9 cellular contexts compared by ENCODE assay signal in genomic region chr11:102577182-102577581, GRCh38. TPM values are rescaled to one million over a fixed set of nuclear protein-coding genes. Genes with fewer than 3 reads are reported as not detected.
DNase-seq lines count a peak whose midpoint lies in the region; ATAC-seq and TF ChIP-seq lines count a peak whose summit lies in the region.
"Had no signal": no experiment of that assay in that cellular context is flagged by ENCODE, and none has a peak within 500 bp of the region (broad histone marks: within the 10 kb centered on the region; RNA-seq: fewer than 3 reads in every experiment).

No MANE protein-coding gene starts in this region.

- H3K4me1 ChIP-seq in OCI-LY7 (ENCODE audit: insufficient read depth, low read length, poor library complexity, severe bottlenecking): peaks cover 15% of the 10 kb centered on the region
- no peaks in the 10 kb centered on the region for H3K4me1 ChIP-seq in stomach

- H3K9me3 ChIP-seq in OCI-LY7 (ENCODE audit: low read length): peaks cover 10% of the 10 kb centered on the region; the same call in 1 of the 2 replicates
- no peaks in the 10 kb centered on the region for H3K9me3 ChIP-seq in stomach

- H3K4me1 Mint-ChIP-seq in naive B cell: peaks cover 14 to 23% (median 20%) of the 10 kb centered on the region in 3 donors

- peak overlapping the region; percentile 44 for H2AFZ ChIP-seq in OCI-LY7 (ENCODE audit: low read length)

- H3K4me3 ChIP-seq in OCI-LY7 (ENCODE audit: low read depth, low read length, poor library complexity, severe bottlenecking) (no peak overlapping the region), stomach (no peak overlapping the region)

- peaks cover 0 to 1% (median 0%) of the 10 kb centered on the region in 7 donors for H3K9me3 Mint-ChIP-seq in naive B cell

- H3K9me2 ChIP-seq in OCI-LY7 (ENCODE audit: insufficient read depth, low read length): no peaks in the 10 kb centered on the region

- TF ChIP-seq CTCF in OCI-LY7 (conservative IDR thresholded peaks at IDR 0.05; ENCODE audit: low read length) (no peak), stomach (IDR thresholded peaks at IDR 0.05) (no peak)

- H3K27ac ChIP-seq in OCI-LY7 (ENCODE audit: low read depth, low read length, poor library complexity, severe bottlenecking) (no peak overlapping the region), stomach (no peak overlapping the region)

- TF ChIP-seq POLR2A in GM18505 (IDR thresholded peaks at IDR 0.05; ENCODE audit: borderline replicate concordance, extremely low read depth, insufficient read depth, insufficient read length): no peak
- no peak for TF ChIP-seq POLR2A in stomach (IDR thresholded peaks at IDR 0.05)

- no TSS peak for BruUV-seq in OCI-LY7 (replicated peaks; lab: Mats Ljungman, UMichigan)

- H3K27me3 Mint-ChIP-seq in naive B cell: no peaks in the 10 kb centered on the region

- POLR2A ChIA-PET in OCI-LY7 (lab: Charles Lee): interaction anchor here (1.1 kb wide), 1 partner anchor 13 kb away, joined by 3 read pairs; no protein-coding TSS in a partner anchor

- peak overlapping the region in 4 of 8 donors; percentile 6 to 55 (median 16) for H3K4me3 Mint-ChIP-seq in naive B cell

- no peak for DNase-seq in OCI-LY7 (ENCODE audit: low spot score)
- DNase-seq in naive B cell: no peak
- DNase-seq in stomach: no peak
- no peak for DNase-seq in ecto neural progenitor cell (ENCODE audit: low spot score)
- DNase-seq: NK-92 treated with Interleukin-12 subunit alpha and Interleukin-12 subunit beta, amount 100 ng/mL, for 24 hours had no signal

- intact Hi-C loops in OCI-LY7 (cut with micrococcal nuclease; ENCODE audit: unreplicated experiment): no loop called here
- intact Hi-C loops in stomach (cut with DNase I; ENCODE audit: low total_unique reads): no loop called here

- no peaks in the 10 kb centered on the region for H3K36me3 ChIP-seq in OCI-LY7 (ENCODE audit: insufficient read depth, low read length)
- H3K36me3 ChIP-seq in stomach: no peaks in the 10 kb centered on the region

- H3K27ac Mint-ChIP-seq in naive B cell: peak overlapping the region in 2 of 6 donors; percentile 21 to 47

- TF ChIP-seq EP300 in stomach (IDR thresholded peaks at IDR 0.05): no peak

- no peaks in the 10 kb centered on the region for H3K79me2 ChIP-seq in OCI-LY7 (ENCODE audit: insufficient read depth, low read depth, low read length)

- no peaks in the 10 kb centered on the region for H4K20me1 ChIP-seq in OCI-LY7 (ENCODE audit: insufficient read depth, low read length)

- H3K27me3 ChIP-seq in stomach: no peaks in the 10 kb centered on the region

- H3K36me3 Mint-ChIP-seq in naive B cell: no peaks in the 10 kb centered on the region

- CTCF ChIA-PET in OCI-LY7 (lab: Charles Lee; ENCODE audit: unreplicated experiment): no interaction called here

- no peak overlapping the region for H3K4me2 ChIP-seq in OCI-LY7 (ENCODE audit: low read length)

- ATAC-seq in GM18505 (IDR thresholded peaks at IDR 0.05; ENCODE audit: unreplicated experiment): peak; percentile 70
- ATAC-seq in HG02642 (IDR thresholded peaks at IDR 0.05; ENCODE audit: poor library complexity, unreplicated experiment): peak; percentile 52
- peak; percentile 64 to 78 for ATAC-seq in naive B cell (ENCODE audit: low read depth in 2 of 2)
- no peak for ATAC-seq in HG02973 (IDR thresholded peaks at IDR 0.05; ENCODE audit: unreplicated experiment)

RNA-seq across cellular contexts. Expression of gene MMP7, which starts 46.6 kb away (rescaled TPM):
- not detected in 2 replicates for total RNA-seq in OCI-LY7 (2014; rRNA removed; shearing (Covaris generic))
- total RNA-seq in OCI-LY7 (2022) (not detected in 2 replicates), stomach (1 to 10 TPM in 2 of 5 donors, under 1 TPM in 1, not detected in 2; 0.37 to 2.0 (median 1.3) TPM)
- polyA plus RNA-seq in naive B cell (ENCODE audit: low read depth in 6 of 6) (under 1 TPM in 2 of 6 donors, not detected in 4; 0.32 to 0.36 TPM), stomach (10 to 100 TPM in 1 of 3 donors, 1 to 10 TPM in 1, not detected in 1; 2.1 to 45.1 TPM)
- total RNA-seq: endothelial cell of umbilical vein had no signal

RNA-seq across cellular contexts. Expression of gene MMP20, which starts 48.0 kb away (rescaled TPM):
- total RNA-seq in OCI-LY7 (2014; rRNA removed; shearing (Covaris generic)): not detected in 2 replicates
- total RNA-seq in OCI-LY7 (2022) (not detected in 2 replicates), stomach (not detected)
- polyA plus RNA-seq in naive B cell (ENCODE audit: low read depth in 6 of 6) (not detected), stomach (not detected)
- total RNA-seq: endothelial cell of umbilical vein had no signal
- polyA plus RNA-seq: endothelial cell of umbilical vein had no signal
